10 cellular contexts compared by ENCODE assay signal in the genomic region with DNA sequence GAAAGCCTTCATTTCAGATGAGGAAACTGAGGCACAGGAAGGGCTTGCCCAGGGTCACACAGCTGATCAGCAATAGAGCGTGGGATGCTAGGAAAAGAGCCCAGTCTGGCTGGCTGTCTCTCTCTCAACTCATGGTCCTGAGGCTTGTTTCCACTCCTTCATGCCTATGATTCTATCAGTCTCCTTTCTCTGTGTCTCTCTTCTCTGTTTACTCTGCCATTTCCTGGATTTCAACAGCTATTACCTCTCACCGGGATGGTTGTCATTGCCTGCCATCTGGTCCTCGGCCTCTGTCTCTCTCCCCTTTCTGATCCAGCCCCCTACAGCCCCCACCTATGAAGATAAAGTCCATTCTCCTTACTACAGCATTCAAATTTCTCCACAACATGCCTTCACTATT.
DNase-seq lines count a peak whose midpoint lies in the region; ATAC-seq and TF ChIP-seq lines count a peak whose summit lies in the region.
"Had no signal": no experiment of that assay in that cellular context is flagged by ENCODE, and none has a peak within 500 bp of the region (broad histone marks: within the 10 kb centered on the region; RNA-seq: fewer than 3 reads in every experiment).

No MANE protein-coding gene starts in this region.

- in situ Hi-C loops in astrocyte of the cerebellum (cut with HindIII; ENCODE audit: low sequenced_read_pairs), result no loop called here

- WGBS in sigmoid colon, 2 donors, result 29 to 43% methylated on average over 3 of the region's 3 CpGs

- peaks cover 9% of the 10 kb centered on the region for H3K27me3 Mint-ChIP-seq in activated T-helper 1 cell treated with anti-CD3 and anti-CD28 coated beads, Interleukin-12 subunit alpha, Interleukin-12 subunit beta, Interleukin-2, Interleukin-4 antibody, amounts not matched to agents 30 ng/mL and 10 ng/mL and 1 ng/mL, durations not matched to agents 14 hours and 24 hours and 36 hours (ENCODE audit: insufficient read depth)

- TF ChIP-seq POLR2A in sigmoid colon (IDR thresholded peaks at IDR 0.05), result no peak

- no peak overlapping the region for H3K27ac Mint-ChIP-seq in activated T-helper 1 cell treated with anti-CD3 and anti-CD28 coated beads, Interleukin-12 subunit alpha, Interleukin-12 subunit beta, Interleukin-2, Interleukin-4 antibody, amounts not matched to agents 30 ng/mL and 10 ng/mL and 1 ng/mL, durations not matched to agents 14 hours and 24 hours and 36 hours

- H3K4me3 ChIP-seq in astrocyte of the cerebellum (ENCODE audit: low read depth, low read length) (peak overlapping the region; percentile 52), iPS-18a (ENCODE audit: low read length) (peak overlapping the region; percentile 92), sigmoid colon (peak overlapping the region; percentile 30 to 41 (median 40))

- TF ChIP-seq CTCF in astrocyte of the cerebellum (IDR thresholded peaks at IDR 0.05; ENCODE audit: low read depth, low read length, missing control alignments) (no peak), sigmoid colon (IDR thresholded peaks at IDR 0.05) (no peak)

- ATAC-seq in GM18867 (IDR thresholded peaks at IDR 0.05; ENCODE audit: unreplicated experiment), result no peak
- no peak for ATAC-seq in GM19455 (IDR thresholded peaks at IDR 0.05; ENCODE audit: unreplicated experiment)
- no peak for ATAC-seq in activated CD4-positive, CD25-positive, alpha-beta regulatory T cell treated with anti-CD3 and anti-CD28 coated beads, Interleukin-2, amount 50 U/mL, for 24 hours

- H3K27ac ChIP-seq in iPS-18a (ENCODE audit: low read length), result no peak overlapping the region
- peak overlapping the region; percentile 78 to 88 (median 80) for H3K27ac ChIP-seq in sigmoid colon

- intact Hi-C loops in sigmoid colon (cut with DNase I), result loop anchor here (5.0 kb wide), 3 partner anchors 39 to 201 kb away; no protein-coding TSS in a partner anchor
- intact Hi-C loops in activated T-helper 1 cell treated with anti-CD3 and anti-CD28 coated beads, Interleukin-12 subunit alpha, Interleukin-12 subunit beta, Interleukin-2, Interleukin-4 antibody, amounts not matched to agents 30 ng/mL and 10 ng/mL and 1 ng/mL, durations not matched to agents 14 hours and 24 hours and 36 hours (cut with micrococcal nuclease), result no loop called here

- no peak overlapping the region for H3K9ac ChIP-seq in iPS-18a (ENCODE audit: low read length)

- no peaks in the 10 kb centered on the region for H3K36me3 ChIP-seq in iPS-18a (ENCODE audit: control insufficient read depth, low read depth, low read length)
- H3K36me3 ChIP-seq in sigmoid colon, result peaks cover 0 to 12% (median 2%) of the 10 kb centered on the region in 4 donors

- H3K4me1 Mint-ChIP-seq in activated T-helper 1 cell treated with anti-CD3 and anti-CD28 coated beads, Interleukin-12 subunit alpha, Interleukin-12 subunit beta, Interleukin-2, Interleukin-4 antibody, amounts not matched to agents 30 ng/mL and 10 ng/mL and 1 ng/mL, durations not matched to agents 14 hours and 24 hours and 36 hours (ENCODE audit: low read depth), result no peaks in the 10 kb centered on the region

- no peak for TF ChIP-seq EP300 in sigmoid colon (IDR thresholded peaks at IDR 0.05)

- H3K4me1 ChIP-seq in iPS-18a (ENCODE audit: control insufficient read depth, low read depth, low read length) (peaks cover 22% of the 10 kb centered on the region), sigmoid colon (peaks cover 0 to 67% (median 56%) of the 10 kb centered on the region in 4 donors)

- H3K9me3 ChIP-seq in iPS-18a (ENCODE audit: control insufficient read depth, low read depth, low read length) (peaks cover 5% of the 10 kb centered on the region), sigmoid colon (no peaks in the 10 kb centered on the region)

- peaks cover 1% of the 10 kb centered on the region for H3K36me3 Mint-ChIP-seq in activated T-helper 1 cell treated with anti-CD3 and anti-CD28 coated beads, Interleukin-12 subunit alpha, Interleukin-12 subunit beta, Interleukin-2, Interleukin-4 antibody, amounts not matched to agents 30 ng/mL and 10 ng/mL and 1 ng/mL, durations not matched to agents 14 hours and 24 hours and 36 hours (ENCODE audit: low read depth)

- H3K27me3 ChIP-seq in iPS-18a (ENCODE audit: control insufficient read depth, insufficient read depth, low read length) (no peaks in the 10 kb centered on the region), sigmoid colon (no peaks in the 10 kb centered on the region)

- H3K4me3 Mint-ChIP-seq in activated T-helper 1 cell treated with anti-CD3 and anti-CD28 coated beads, Interleukin-12 subunit alpha, Interleukin-12 subunit beta, Interleukin-2, Interleukin-4 antibody, amounts not matched to agents 30 ng/mL and 10 ng/mL and 1 ng/mL, durations not matched to agents 14 hours and 24 hours and 36 hours, result no peak overlapping the region

- DNase-seq in DMS53 (lab: John Stamatoyannopoulos, UW) (peak; percentile 65), astrocyte of the cerebellum (ENCODE audit: low read depth) (no peak), sigmoid colon (no peak)
- no peak for DNase-seq in activated T-helper 1 cell treated with anti-CD3 and anti-CD28 coated beads, Interleukin-12 subunit alpha, Interleukin-12 subunit beta, Interleukin-2, Interleukin-4 antibody, amounts not matched to agents 30 ng/mL and 10 ng/mL and 1 ng/mL, durations not matched to agents 14 hours and 24 hours and 36 hours (ENCODE audit: low spot score)
- DNase-seq: activated T-cell treated with anti-CD3 and anti-CD28 coated beads for 4 hours, NCI-H345 had no signal

- peaks cover 28% of the 10 kb centered on the region for H3K9me3 Mint-ChIP-seq in activated T-helper 1 cell treated with anti-CD3 and anti-CD28 coated beads, Interleukin-12 subunit alpha, Interleukin-12 subunit beta, Interleukin-2, Interleukin-4 antibody, amounts not matched to agents 30 ng/mL and 10 ng/mL and 1 ng/mL, durations not matched to agents 14 hours and 24 hours and 36 hours

Comparison
In these comparisons a context has a peak if more than half of its experiments do, and no peak if none do; other contexts are left out.
1. H3K4me3 ChIP-seq: peak in every context shown above with its lines; median percentile 92 in iPS-18a; 52 in astrocyte of the cerebellum; 40 in sigmoid colon.